10 cellular contexts compared by ENCODE assay signal in the genomic region with DNA sequence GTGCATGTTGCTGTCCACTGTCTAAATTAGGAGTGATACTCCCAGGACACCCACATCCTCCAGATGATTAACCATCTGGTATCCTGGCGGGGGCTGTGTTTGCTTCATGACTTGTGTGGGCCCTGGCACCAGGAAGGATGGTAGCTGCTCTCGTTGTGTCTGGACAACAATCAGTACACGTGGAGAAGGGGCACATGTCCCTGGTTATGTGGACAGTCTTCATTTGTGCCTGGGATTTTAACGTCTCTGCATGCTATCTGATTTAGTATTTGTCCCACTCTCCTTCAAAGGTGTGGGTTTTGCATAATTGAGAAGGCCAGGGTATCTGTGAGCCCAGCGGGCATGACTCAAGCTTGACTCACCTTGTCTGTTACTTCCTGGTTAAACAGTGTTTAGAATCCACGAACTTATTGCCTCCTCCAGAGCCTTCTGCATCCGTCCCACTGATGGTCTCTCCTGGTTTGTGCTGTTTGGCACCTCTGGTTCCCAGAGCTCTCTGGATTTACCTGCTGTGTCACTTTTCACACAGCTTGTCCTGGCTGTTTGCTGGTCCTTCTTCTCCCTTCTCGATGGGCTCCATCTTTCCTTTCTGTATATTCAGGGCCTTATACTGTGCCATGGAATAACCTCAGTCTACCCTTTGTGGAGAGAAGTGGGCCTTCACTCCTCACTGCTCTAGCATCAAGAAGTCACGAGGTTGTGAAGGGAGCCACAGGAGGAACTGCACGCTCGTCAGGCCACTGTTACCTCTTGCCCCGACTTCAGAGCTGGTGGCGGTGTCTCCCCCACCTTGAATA. TPM values are rescaled to one million over a fixed set of nuclear protein-coding genes. Genes with fewer than 3 reads are reported as not detected.
DNase-seq lines count a peak whose midpoint lies in the region; ATAC-seq and TF ChIP-seq lines count a peak whose summit lies in the region.
"Had no signal": no experiment of that assay in that cellular context is flagged by ENCODE, and none has a peak within 500 bp of the region (broad histone marks: within the 10 kb centered on the region; RNA-seq: fewer than 3 reads in every experiment).

No MANE protein-coding gene starts in this region.

- no peak for TF ChIP-seq CTCF in HFFc6 (IDR thresholded peaks at IDR 0.05)

- H3K79me1 ChIP-seq in mesenchymal stem cell (replicated peaks; ENCODE audit: low read length, poor library complexity, severe bottlenecking), result peaks cover 21% of the 10 kb centered on the region

- H3K27me3 ChIP-seq in mesenchymal stem cell (ENCODE audit: control insufficient read depth in 1 of 2, insufficient read depth in 1 of 2, low read length in 2 of 2), result peaks cover 0 to 15% of the 10 kb centered on the region in 2 experiments

- no peak overlapping the region for H4K8ac ChIP-seq in mesenchymal stem cell (ENCODE audit: low read length)

- no peaks in the 10 kb centered on the region for H3K36me3 ChIP-seq in mesenchymal stem cell (ENCODE audit: control insufficient read depth in 1 of 2, insufficient read depth in 2 of 2, low read depth in 1 of 2, low read length in 2 of 2)

- H2BK120ac ChIP-seq in mesenchymal stem cell (ENCODE audit: low read depth, low read length), result no peak overlapping the region

- H3K9me3 Mint-ChIP-seq in HFFc6, result no peaks in the 10 kb centered on the region

- H3K4me3 ChIP-seq in mesenchymal stem cell (ENCODE audit: insufficient read depth in 1 of 2, low read depth in 1 of 2, low read length in 2 of 2), result no peak overlapping the region

- no peak overlapping the region for H3K9ac ChIP-seq in mesenchymal stem cell (ENCODE audit: low read length)

- H3K14ac ChIP-seq in mesenchymal stem cell (ENCODE audit: low read length in 2 of 2), result no peak overlapping the region

- H2AFZ ChIP-seq in mesenchymal stem cell (ENCODE audit: low read depth, low read length), result no peak overlapping the region

- DNase-seq in COLO668 (lab: John Stamatoyannopoulos, UW; ENCODE audit: unreplicated experiment) (peak; percentile 32), HFFc6 (peak; percentile 21), mesenchymal stem cell (peak; percentile 26)
- DNase-seq: activated naive CD4-positive, alpha-beta T cell; Karpas-422; NCI-H748 treated with DMSO at 0.1 percent for 48 hours had no signal

- H3K4me1 Mint-ChIP-seq in HFFc6 (ENCODE audit: low read depth), result peaks cover 18% of the 10 kb centered on the region

- H2BK12ac ChIP-seq in mesenchymal stem cell (ENCODE audit: low read length in 2 of 2), result no peak overlapping the region

- H3K4me2 ChIP-seq in mesenchymal stem cell (ENCODE audit: low read length, poor library complexity, severe bottlenecking), result no peak overlapping the region

- no peaks in the 10 kb centered on the region for H3K9me3 ChIP-seq in mesenchymal stem cell (ENCODE audit: control insufficient read depth, low read length)

- H3K27ac ChIP-seq in angular gyrus (ENCODE audit: low read depth, low read length) (peak overlapping the region; percentile 4), mesenchymal stem cell (ENCODE audit: low read length, poor library complexity, severe bottlenecking) (peak overlapping the region; percentile 81)

- H3K18ac ChIP-seq in mesenchymal stem cell (ENCODE audit: low read depth in 1 of 2, low read length in 2 of 2), result no peak overlapping the region

- no peak overlapping the region for H2BK5ac ChIP-seq in mesenchymal stem cell (ENCODE audit: low read depth, low read length, poor library complexity, severe bottlenecking)

- peaks cover 30% of the 10 kb centered on the region for H3K4me1 ChIP-seq in mesenchymal stem cell (ENCODE audit: control insufficient read depth, insufficient read depth, low read depth, low read length)

- ATAC-seq in GM19467 (IDR thresholded peaks at IDR 0.05; ENCODE audit: unreplicated experiment), result no peak
- no peak for ATAC-seq in GM21723 (IDR thresholded peaks at IDR 0.05; ENCODE audit: unreplicated experiment)
- ATAC-seq in GM19023 (IDR thresholded peaks at IDR 0.05; ENCODE audit: unreplicated experiment), result no peak

- H2AK5ac ChIP-seq in mesenchymal stem cell (ENCODE audit: low read length, severe bottlenecking), result peak overlapping the region; percentile 24

- H3K27me3 Mint-ChIP-seq in HFFc6 (ENCODE audit: insufficient read depth), result peaks cover 8% of the 10 kb centered on the region; the same call in 1 of the 2 replicates

- peak overlapping the region; percentile 18; the same call in 1 of the 2 replicates for H3K4me3 Mint-ChIP-seq in HFFc6

- no peak overlapping the region for H4K91ac ChIP-seq in mesenchymal stem cell (ENCODE audit: low read length)

- H2BK15ac ChIP-seq in mesenchymal stem cell (ENCODE audit: low read depth, poor library complexity, severe bottlenecking), result no peak overlapping the region

- no peaks in the 10 kb centered on the region for H3K36me3 Mint-ChIP-seq in HFFc6 (ENCODE audit: low read depth)

- WGBS in mesenchymal stem cell, result 78% methylated on average over 13 of the region's 13 CpGs

- no peak overlapping the region for H3K23ac ChIP-seq in mesenchymal stem cell (ENCODE audit: low read length in 2 of 2)

- H3K27ac Mint-ChIP-seq in HFFc6, result peak overlapping the region; percentile 8

- no peak overlapping the region for H3K4ac ChIP-seq in mesenchymal stem cell (ENCODE audit: low read depth in 1 of 2, low read length in 2 of 2)

RNA-seq across cellular contexts. Expression of a gene that starts 32.5 kb away (rescaled TPM):
- 10 to 100 TPM in 4 of 6 experiments, 1 to 10 TPM in 2; 2.4 to 16.6 (median 15.5) TPM for total RNA-seq in HFFc6 (2021; fragmentation: NEBNext Ultra II Directional; extraction: Animal tissue kit (Norgen Biotek cat#: 25700))
- 1.8 TPM for polyA plus RNA-seq in mesenchymal stem cell (2013, experiment 1 of 2)
- 1.3 TPM for polyA plus RNA-seq in mesenchymal stem cell (2013, experiment 2 of 2)
